In genomic region chr5:131164161-131164930, GRCh38 we compare ENCODE assay signal across 8 cellular contexts. TPM values are rescaled to one million over a fixed set of nuclear protein-coding genes. Genes with fewer than 3 reads are reported as not detected.
DNase-seq lines count a peak whose midpoint lies in the region; ATAC-seq lines count a peak whose summit lies in the region.

No MANE protein-coding gene starts in this region.

- H3K4me3 Mint-ChIP-seq in CD4-positive, CD25-positive, alpha-beta regulatory T cell = peak overlapping the region; percentile 88 to 94 (median 92)

- no peaks in the 10 kb centered on the region for H3K9me3 ChIP-seq in CD4-positive, CD25-positive, alpha-beta regulatory T cell (ENCODE audit: control insufficient read depth in 2 of 2, low read length in 2 of 2)

- peaks cover 0 to 1% (median 0%) of the 10 kb centered on the region in 7 donors for H3K9me3 Mint-ChIP-seq in CD4-positive, CD25-positive, alpha-beta regulatory T cell

- H3K4me1 ChIP-seq in CD4-positive, CD25-positive, alpha-beta regulatory T cell (ENCODE audit: control insufficient read depth, insufficient read depth, low read length, poor library complexity, severe bottlenecking) = peaks cover 34% of the 10 kb centered on the region

- H3K4me1 Mint-ChIP-seq in CD4-positive, CD25-positive, alpha-beta regulatory T cell = peaks cover 18 to 59% (median 40%) of the 10 kb centered on the region in 4 donors

- peak; percentile 76 for ATAC-seq in CD4-positive, CD25-positive, alpha-beta regulatory T cell (ENCODE audit: low read depth in 2 of 2)
- peak; percentile 73 for ATAC-seq in GM19328 (IDR thresholded peaks at IDR 0.05; ENCODE audit: unreplicated experiment)
- peak; percentile 60 for ATAC-seq in HG03457 (IDR thresholded peaks at IDR 0.05; ENCODE audit: unreplicated experiment)

- H3K36me3 ChIP-seq in CD4-positive, CD25-positive, alpha-beta regulatory T cell (ENCODE audit: control insufficient read depth, insufficient read depth, low read length) = peaks cover 32% of the 10 kb centered on the region

- H3K27me3 ChIP-seq in CD4-positive, CD25-positive, alpha-beta regulatory T cell (ENCODE audit: control insufficient read depth, insufficient read depth, low read length) = no peaks in the 10 kb centered on the region

- peaks cover 26% of the 10 kb centered on the region for H3K36me3 Mint-ChIP-seq in CD4-positive, CD25-positive, alpha-beta regulatory T cell

- H3K27ac ChIP-seq in CD4-positive, CD25-positive, alpha-beta regulatory T cell (ENCODE audit: insufficient read depth, low read length, poor library complexity, severe bottlenecking) = peak overlapping the region; percentile 93
- H3K27ac ChIP-seq in epithelial cell of prostate = peak overlapping the region; percentile 93

- peak; percentile 43 to 86 (median 76) for DNase-seq in CD4-positive, CD25-positive, alpha-beta regulatory T cell
- DNase-seq in NOMO-1 treated with dmso at 0.1 percent for 144 hours (lab: John Stamatoyannopoulos, UW; ENCODE audit: unreplicated experiment) = peak; percentile 46
- peak; percentile 66 for DNase-seq in activated T-cell treated with anti-CD3 and anti-CD28 coated beads for 48 hours (ENCODE audit: low read depth)
- peak; percentile 16 for DNase-seq in epithelial cell of prostate (ENCODE audit: low read depth, low spot score)
- peak; percentile 59 for DNase-seq in mucosa of gallbladder (ENCODE audit: low spot score)
- peak; percentile 79 for DNase-seq in stimulated activated CD8-positive, alpha-beta memory T cell treated with anti-CD3 and anti-CD28 coated beads, Interleukin-4, amount 100 ng/mL, for 48 hours

- H3K27ac Mint-ChIP-seq in CD4-positive, CD25-positive, alpha-beta regulatory T cell = peak overlapping the region; percentile 89 to 97 (median 89)

- no peaks in the 10 kb centered on the region for H3K27me3 Mint-ChIP-seq in CD4-positive, CD25-positive, alpha-beta regulatory T cell

- H3K4me3 ChIP-seq in CD4-positive, CD25-positive, alpha-beta regulatory T cell (ENCODE audit: low read depth, low read length) = peak overlapping the region; percentile 93

RNA-seq across cellular contexts. Expression of gene HINT1, which starts 0.7 kb away (rescaled TPM):
- total RNA-seq in CD4-positive, CD25-positive, alpha-beta regulatory T cell = 222 TPM
- polyA plus RNA-seq in CD4-positive, CD25-positive, alpha-beta regulatory T cell = 100 to 1,000 TPM; 355 to 440 (median 415) TPM
- total RNA-seq in mucosa of gallbladder = 152 TPM

RNA-seq across cellular contexts. Expression of gene LYRM7, which starts 6.4 kb away (rescaled TPM):
- total RNA-seq in CD4-positive, CD25-positive, alpha-beta regulatory T cell = 6.5 TPM
- 1 to 10 TPM; 4.3 to 5.1 (median 4.7) TPM for polyA plus RNA-seq in CD4-positive, CD25-positive, alpha-beta regulatory T cell
- 7.5 TPM for total RNA-seq in mucosa of gallbladder

Comparison
In these comparisons a context has a peak if more than half of its experiments do, and no peak if none do; other contexts are left out.
1. Peak in every context shown above with its lines: DNase-seq, ATAC-seq, H3K4me3 ChIP-seq and H3K27ac ChIP-seq.
2. DNase-seq: peak in every context shown above with its lines; median percentile 79 in stimulated activated CD8-positive, alpha-beta memory T cell treated with anti-CD3 and anti-CD28 coated beads, Interleukin-4, amount 100 ng/mL, for 48 hours; 76 in CD4-positive, CD25-positive, alpha-beta regulatory T cell; 66 in activated T-cell treated with anti-CD3 and anti-CD28 coated beads for 48 hours; 59 in mucosa of gallbladder; 46 in NOMO-1 treated with dmso at 0.1 percent for 144 hours; 16 in epithelial cell of prostate.